13 cellular contexts compared by ENCODE assay signal in the genomic region with DNA sequence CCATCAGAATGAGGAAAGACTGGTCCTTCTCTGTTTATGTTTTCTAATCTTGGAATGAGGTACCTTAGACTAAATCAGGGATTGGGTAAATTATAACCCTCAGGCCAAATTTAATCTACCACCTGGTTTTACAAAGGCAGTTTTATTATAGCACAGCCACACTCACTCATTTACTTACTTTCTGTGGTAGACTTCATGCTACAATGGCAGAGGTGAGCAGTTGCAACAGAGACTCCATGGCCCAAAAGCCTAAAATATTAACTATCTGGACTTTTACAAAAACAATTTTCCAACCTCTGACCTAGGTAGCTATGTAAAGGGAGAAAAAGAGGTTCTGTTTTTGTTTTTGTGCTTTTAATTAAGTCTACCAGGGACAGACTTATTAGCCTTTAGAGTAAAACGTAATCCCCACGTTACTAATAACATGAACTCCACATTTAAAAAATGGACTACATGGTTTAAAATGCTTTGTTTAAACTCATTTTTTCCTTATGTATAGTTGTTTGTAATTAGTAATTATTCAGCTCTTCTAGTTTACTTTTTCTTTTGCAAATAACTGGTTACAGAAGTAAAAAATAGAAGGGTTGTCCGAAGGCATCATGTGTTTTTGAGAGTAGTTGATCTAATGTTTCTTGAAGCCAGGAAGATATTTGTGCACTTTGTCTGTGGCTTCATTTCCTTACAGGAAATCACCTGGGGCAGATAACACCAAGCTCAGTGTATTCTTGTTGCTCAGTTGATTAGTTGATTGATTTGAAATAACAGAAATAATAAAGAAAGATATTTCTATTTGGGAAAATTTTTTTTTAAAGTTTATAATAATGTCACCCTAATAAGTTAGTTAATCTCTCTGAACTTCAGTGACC. TPM values are rescaled to one million over a fixed set of nuclear protein-coding genes. Genes with fewer than 3 reads are reported as not detected.
DNase-seq lines count a peak whose midpoint lies in the region; ATAC-seq and TF ChIP-seq lines count a peak whose summit lies in the region.
"Had no signal": no experiment of that assay in that cellular context is flagged by ENCODE, and none has a peak within 500 bp of the region (broad histone marks: within the 10 kb centered on the region; RNA-seq: fewer than 3 reads in every experiment).

No MANE protein-coding gene starts in this region.

- no peak for DNase-seq in CD8-positive, alpha-beta T cell
- no peak for DNase-seq in putamen (ENCODE audit: low spot score)
- DNase-seq in upper lobe of left lung: no peak
- no peak for DNase-seq in NCI-H1105 treated with DMSO at 0.1 percent for 48 hours (lab: John Stamatoyannopoulos, UW)
- DNase-seq in stimulated activated naive CD4-positive, alpha-beta T cell (lab: John Stamatoyannopoulos, UW): no peak
- DNase-seq: activated naive CD8-positive, alpha-beta T cell treated with anti-CD3 and anti-CD28 coated beads, Interleukin-2, amount 10 ng/mL, durations not matched to agents 7 days and 5 days; NCI-H1092 treated with DMSO at 0.1 percent for 48 hours had no signal

- H3K36me3 Mint-ChIP-seq in CD8-positive, alpha-beta T cell: no peaks in the 10 kb centered on the region
- H3K36me3 Mint-ChIP-seq: WTC11 had no signal

- H3K4me3 Mint-ChIP-seq in CD8-positive, alpha-beta T cell: no peak overlapping the region
- H3K4me3 Mint-ChIP-seq: activated naive CD8-positive, alpha-beta T cell treated with anti-CD3 and anti-CD28 coated beads, Interleukin-2, amount 10 ng/mL, durations not matched to agents 7 days and 5 days; WTC11 had no signal

- no peak for TF ChIP-seq POLR2A in upper lobe of left lung (IDR thresholded peaks at IDR 0.05)

- H3K27ac Mint-ChIP-seq in CD8-positive, alpha-beta T cell: peak overlapping the region; percentile 55
- H3K27ac Mint-ChIP-seq: activated naive CD8-positive, alpha-beta T cell treated with anti-CD3 and anti-CD28 coated beads, Interleukin-2, amount 10 ng/mL, durations not matched to agents 7 days and 5 days; WTC11 had no signal

- H3K27me3 Mint-ChIP-seq in CD8-positive, alpha-beta T cell (ENCODE audit: low read depth): no peaks in the 10 kb centered on the region
- H3K27me3 Mint-ChIP-seq: activated naive CD8-positive, alpha-beta T cell treated with anti-CD3 and anti-CD28 coated beads, Interleukin-2, amount 10 ng/mL, durations not matched to agents 7 days and 5 days had no signal

- peaks cover 44% of the 10 kb centered on the region for H3K4me1 Mint-ChIP-seq in CD8-positive, alpha-beta T cell (ENCODE audit: low read depth)
- H3K4me1 Mint-ChIP-seq: WTC11 had no signal

- H3K36me3 ChIP-seq in CD8-positive, alpha-beta T cell (ENCODE audit: insufficient read depth, low read length): no peaks in the 10 kb centered on the region
- no peaks in the 10 kb centered on the region for H3K36me3 ChIP-seq in upper lobe of left lung

- H3K9me3 Mint-ChIP-seq in CD8-positive, alpha-beta T cell: peaks cover 5% of the 10 kb centered on the region

- no peak overlapping the region for H3K4me3 ChIP-seq in CD8-positive, alpha-beta T cell (ENCODE audit: low read depth, low read length)
- H3K4me3 ChIP-seq in upper lobe of left lung: no peak overlapping the region

- CTCF ChIA-PET in CD8-positive, alpha-beta T cell (lab: Charles Lee): interaction anchor here (1.0 kb wide), 1 partner anchor 184 kb away, joined by 4 read pairs; no protein-coding TSS in a partner anchor

- no peak for ATAC-seq in CD8-positive, alpha-beta T cell
- ATAC-seq in GM19328 (IDR thresholded peaks at IDR 0.05; ENCODE audit: unreplicated experiment): peak; percentile 85
- ATAC-seq in HG02763 (IDR thresholded peaks at IDR 0.05; ENCODE audit: unreplicated experiment): peak; percentile 81
- peak; percentile 81 for ATAC-seq in HG03521 (IDR thresholded peaks at IDR 0.05; ENCODE audit: unreplicated experiment)
- ATAC-seq in upper lobe of left lung (ENCODE audit: low FRiP score in 2 of 2): no peak
- ATAC-seq: Panc1, WTC11 had no signal

- TF ChIP-seq CTCF in CD8-positive, alpha-beta T cell (IDR thresholded peaks at IDR 0.05): no peak
- no peak for TF ChIP-seq CTCF in upper lobe of left lung (IDR thresholded peaks at IDR 0.05)

- intact Hi-C loops in CD8-positive, alpha-beta T cell (cut with DNase I, micrococcal nuclease): loop anchor here in 1 of 2 experiments (5.0 to 10.0 kb wide), 3 partner anchors 96 to 411 kb away; partner anchors contain the start of gene DUSP6

- TF ChIP-seq EP300 in upper lobe of left lung (IDR thresholded peaks at IDR 0.05): no peak

- POLR2A ChIA-PET in CD8-positive, alpha-beta T cell (lab: Charles Lee): interaction anchor here (1.2 kb wide), 1 partner anchor 57 kb away, joined by 4 read pairs; the partner anchor contains the start of gene ATP2B1

- H3K27me3 ChIP-seq in CD8-positive, alpha-beta T cell (ENCODE audit: insufficient read depth, low read length): no peaks in the 10 kb centered on the region
- no peaks in the 10 kb centered on the region for H3K27me3 ChIP-seq in upper lobe of left lung

- no peaks in the 10 kb centered on the region for H3K9me3 ChIP-seq in CD8-positive, alpha-beta T cell (ENCODE audit: low read length)
- H3K9me3 ChIP-seq in upper lobe of left lung: no peaks in the 10 kb centered on the region

- WGBS in upper lobe of left lung, 2 donors: 73 to 83% methylated on average over 3 of the region's 3 CpGs

- no peak overlapping the region for H3K27ac ChIP-seq in CD8-positive, alpha-beta T cell (ENCODE audit: low read depth, low read length)
- no peak overlapping the region for H3K27ac ChIP-seq in upper lobe of left lung
- H3K27ac ChIP-seq: HL-60 had no signal

- peaks cover 11% of the 10 kb centered on the region for H3K4me1 ChIP-seq in CD8-positive, alpha-beta T cell (ENCODE audit: insufficient read depth, low read length)
- peaks cover 0 to 4% (median 0%) of the 10 kb centered on the region in 4 donors for H3K4me1 ChIP-seq in upper lobe of left lung

RNA-seq across cellular contexts. Expression of gene ATP2B1, which starts 57.6 kb away (rescaled TPM):
- total RNA-seq in CD8-positive, alpha-beta T cell: 10 to 100 TPM; 90.5 to 95.5 TPM
- 10 to 100 TPM; 15.2 to 50.0 (median 36.3) TPM for total RNA-seq in upper lobe of left lung

Comparison
In these comparisons a context has a peak if more than half of its experiments do, and no peak if none do; other contexts are left out.
1. ATAC-seq: peak in GM19328 (single experiment), HG02763 (single experiment) and HG03521 (single experiment); none in CD8-positive, alpha-beta T cell (single experiment) and upper lobe of left lung (0 of 2).